In the genomic region with DNA sequence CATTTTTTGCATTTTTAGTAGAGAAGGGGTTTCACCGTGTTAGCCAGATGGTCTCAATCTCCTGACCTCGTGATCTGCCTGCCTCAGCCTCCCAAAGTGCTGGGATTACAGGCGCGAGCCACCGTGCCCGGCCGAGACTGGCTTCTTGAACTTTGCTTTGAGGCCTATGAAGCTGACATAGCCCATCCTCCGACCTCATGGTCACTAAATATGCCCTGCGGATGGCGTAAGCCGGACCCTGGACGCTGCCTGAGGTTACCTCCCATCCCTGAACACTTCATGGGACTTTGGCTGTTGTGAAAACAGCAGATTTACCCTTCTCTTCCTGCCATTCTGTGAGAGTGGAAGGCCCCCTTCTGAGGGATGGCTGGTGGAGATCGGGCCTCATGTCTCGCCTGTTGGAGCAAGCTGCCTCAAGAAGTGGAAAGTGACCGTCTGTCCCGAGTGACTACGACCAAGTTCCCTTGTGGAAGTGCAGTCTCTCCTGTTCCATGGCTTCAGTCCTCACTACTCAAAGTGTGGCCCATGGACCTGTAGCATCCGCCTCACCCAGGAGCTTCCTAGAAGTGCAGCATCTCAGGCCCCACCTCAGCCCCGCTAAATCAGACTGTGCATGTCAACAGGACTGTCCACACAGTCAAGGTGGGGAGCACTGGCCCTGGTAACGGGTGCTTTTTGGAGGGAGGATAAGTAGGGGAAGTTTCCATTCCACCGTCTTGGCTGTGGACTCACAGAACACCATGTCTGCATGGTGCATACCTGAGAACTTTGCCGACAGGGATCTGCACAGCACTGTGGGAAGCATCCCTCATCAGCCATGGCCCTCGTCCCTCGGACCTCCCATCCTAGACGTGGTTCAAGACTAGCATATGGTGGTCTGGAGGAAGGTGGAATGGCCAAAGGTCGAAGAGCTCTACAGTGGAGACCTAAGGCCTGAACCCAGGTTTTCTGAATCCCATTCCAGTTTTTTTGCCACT, we compare ENCODE assay signal across 30 cellular contexts.
"Had no signal": no experiment of that assay in that cellular context is flagged by ENCODE, and none has a peak within 500 bp of the region (broad histone marks: within the 10 kb centered on the region; RNA-seq: fewer than 3 reads in every experiment).

No MANE protein-coding gene starts in this region.

- DNase-seq: activated CD4-positive, alpha-beta T cell treated with anti-CD3 and anti-CD28 coated beads, Interleukin-2, amount 10 ng/mL, durations not matched to agents 7 days and 5 days; activated CD4-positive, CD25-positive, alpha-beta regulatory T cell; activated CD8-positive, alpha-beta T cell treated with anti-CD3 and anti-CD28 coated beads for 36 hours; activated gamma-delta T cell; activated naive CD4-positive, alpha-beta T cell treated with anti-CD3 and anti-CD28 coated beads for 36 hours; activated T-cell treated with anti-CD3 and anti-CD28 coated beads for 4 hours; activated T-cell treated with anti-CD3 and anti-CD28 coated beads, Interleukin-2, amount 50 U/mL, for 48 hours; amygdala; Karpas-422; MM.1S; NCI-H1105; NCI-H1436; NCI-H1694 treated with DMSO at 0.1 percent for 48 hours; NCI-H2029 treated with DMSO at 0.1 percent for 48 hours; NCI-H345; NCI-H510A; NCI-H526 treated with DMSO at 0.1 percent for 48 hours; NCI-H82; OCI-M1; RPMI8226; T-helper 1 cell had no signal

- H3K4me3 ChIP-seq: K562, SK-N-MC had no signal

- H3K36me3 Mint-ChIP-seq: activated naive CD8-positive, alpha-beta T cell; brain had no signal

- H3K4me1 Mint-ChIP-seq: activated CD4-positive, alpha-beta T cell treated with anti-CD3 and anti-CD28 coated beads, Interleukin-2, amount 10 ng/mL, durations not matched to agents 7 days and 5 days; activated T-helper 17 cell treated with anti-CD3 and anti-CD28 coated beads, Interleukin-2, amount 50 U/mL, for 72 hours had no signal

- H3K9me3 Mint-ChIP-seq: activated CD4-positive, alpha-beta T cell treated with anti-CD3 and anti-CD28 coated beads, Interleukin-2, amount 10 ng/mL, durations not matched to agents 7 days and 5 days; activated T-helper 17 cell treated with anti-CD3 and anti-CD28 coated beads, Interleukin-2, amount 50 U/mL, for 72 hours had no signal

- ATAC-seq: activated CD8-positive, alpha-beta T cell treated with anti-CD3 and anti-CD28 coated beads for 36 hours; activated T-helper 17 cell treated with anti-CD3 and anti-CD28 coated beads, Interleukin-2, amount 50 U/mL, for 72 hours; K562; Panc1; Right ventricle myocardium inferior had no signal

- H3K4me3 Mint-ChIP-seq: activated CD4-positive, alpha-beta T cell treated with anti-CD3 and anti-CD28 coated beads, Interleukin-2, amount 10 ng/mL, durations not matched to agents 7 days and 5 days; activated CD8-positive, alpha-beta T cell treated with anti-CD3 and anti-CD28 coated beads for 36 hours; activated naive CD4-positive, alpha-beta T cell treated with anti-CD3 and anti-CD28 coated beads for 36 hours; activated naive CD8-positive, alpha-beta T cell; activated T-helper 17 cell treated with anti-CD3 and anti-CD28 coated beads, Interleukin-2, amount 50 U/mL, for 72 hours; brain had no signal

- H3K27ac ChIP-seq: SK-N-MC, VCaP had no signal

- H3K27ac Mint-ChIP-seq: activated CD4-positive, alpha-beta T cell treated with anti-CD3 and anti-CD28 coated beads, Interleukin-2, amount 10 ng/mL, durations not matched to agents 7 days and 5 days; activated CD8-positive, alpha-beta T cell treated with anti-CD3 and anti-CD28 coated beads for 36 hours; activated naive CD4-positive, alpha-beta T cell treated with anti-CD3 and anti-CD28 coated beads for 36 hours; activated naive CD8-positive, alpha-beta T cell; activated T-helper 17 cell treated with anti-CD3 and anti-CD28 coated beads, Interleukin-2, amount 50 U/mL, for 72 hours; brain had no signal

- H3K27me3 Mint-ChIP-seq: activated CD4-positive, alpha-beta T cell treated with anti-CD3 and anti-CD28 coated beads, Interleukin-2, amount 10 ng/mL, durations not matched to agents 7 days and 5 days had no signal

- FAIRE-seq: astrocyte, K562 had no signal
